ENCODE assay signal across 8 cellular contexts in the genomic region with DNA sequence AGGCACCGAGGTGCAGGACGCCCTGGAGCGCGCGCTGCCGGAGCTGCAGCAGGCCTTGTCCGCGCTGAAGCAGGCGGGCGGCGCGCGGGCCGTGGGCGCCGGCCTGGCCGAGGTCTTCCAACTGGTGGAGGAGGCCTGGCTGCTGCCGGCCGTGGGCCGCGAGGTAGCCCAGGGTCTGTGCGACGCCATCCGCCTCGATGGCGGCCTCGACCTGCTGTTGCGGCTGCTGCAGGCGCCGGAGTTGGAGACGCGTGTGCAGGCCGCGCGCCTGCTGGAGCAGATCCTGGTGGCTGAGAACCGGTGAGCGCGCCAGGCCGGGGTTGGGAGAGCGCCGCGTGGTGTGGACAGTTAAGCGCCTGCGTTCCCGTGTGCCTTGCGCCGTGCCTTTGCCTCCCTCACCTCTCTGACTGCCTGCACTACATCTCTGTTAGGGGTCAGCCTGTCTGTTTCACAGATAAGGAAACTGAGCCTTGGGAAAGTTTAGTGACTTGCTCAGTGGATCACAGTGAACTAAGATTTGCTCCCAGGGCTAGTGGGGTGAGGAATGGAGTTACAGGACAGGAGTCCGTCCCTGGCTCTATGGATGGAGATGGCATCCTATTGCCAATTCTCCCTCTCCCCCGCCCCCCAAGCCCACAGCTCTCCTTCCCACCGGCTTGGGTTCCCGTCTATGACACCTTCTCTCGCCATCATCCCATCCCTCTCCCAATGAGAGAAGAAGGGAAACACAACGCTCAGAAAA. TPM values are rescaled to one million over a fixed set of nuclear protein-coding genes. Genes with fewer than 3 reads are reported as not detected.
DNase-seq lines count a peak whose midpoint lies in the region; ATAC-seq, FAIRE-seq and TF ChIP-seq lines count a peak whose summit lies in the region.

No MANE protein-coding gene starts in this region.

- peaks cover 21% of the 10 kb centered on the region for H3K4me1 Mint-ChIP-seq in activated naive CD4-positive, alpha-beta T cell treated with anti-CD3 and anti-CD28 coated beads for 36 hours (ENCODE audit: low read depth)

- peaks cover 17% of the 10 kb centered on the region for H3K4me1 ChIP-seq in A673 (ENCODE audit: insufficient read depth, low read length, poor library complexity, severe bottlenecking)
- H3K4me1 ChIP-seq in right cardiac atrium (ENCODE audit: control insufficient read depth, insufficient read depth, low read length) = peaks cover 14% of the 10 kb centered on the region
- H3K4me1 ChIP-seq in small intestine (ENCODE audit: control insufficient read depth in 2 of 2, insufficient read depth in 1 of 2, low read depth in 1 of 2, low read length in 1 of 2) = peaks cover 0 to 9% of the 10 kb centered on the region in 2 donors

- TF ChIP-seq CTCF in A673 (conservative IDR thresholded peaks at IDR 0.05; ENCODE audit: low read depth, low read length) = no peak

- H3K27ac ChIP-seq in A673 (ENCODE audit: low read depth, low read length, poor library complexity, severe bottlenecking) (peak overlapping the region; percentile 64), right cardiac atrium (ENCODE audit: low read length) (no peak overlapping the region), small intestine (ENCODE audit: low read depth in 1 of 2, low read length in 1 of 2) (peak overlapping the region in 1 of 2 donors; percentile 63)

- H3K4me3 Mint-ChIP-seq in activated naive CD4-positive, alpha-beta T cell treated with anti-CD3 and anti-CD28 coated beads for 36 hours = peak overlapping the region; percentile 79

- peaks cover 6% of the 10 kb centered on the region for H3K36me3 Mint-ChIP-seq in activated naive CD4-positive, alpha-beta T cell treated with anti-CD3 and anti-CD28 coated beads for 36 hours (ENCODE audit: low read depth)

- no peak for FAIRE-seq in GM12892 (lab: Jason Lieb, UNC)
- no peak for FAIRE-seq in small intestine (lab: Jason Lieb, UNC)

- H3K27me3 ChIP-seq in A673 (replicated peaks; ENCODE audit: insufficient read depth, low read depth, low read length, poor library complexity) (no peaks in the 10 kb centered on the region), right cardiac atrium (ENCODE audit: control insufficient read depth, insufficient read depth) (no peaks in the 10 kb centered on the region), small intestine (ENCODE audit: control insufficient read depth in 2 of 2, insufficient read depth in 2 of 2, low read length in 2 of 2) (no peaks in the 10 kb centered on the region)

- CTCF ChIA-PET in A673 (lab: Charles Lee) = no interaction called here
- CTCF ChIA-PET in activated naive CD4-positive, alpha-beta T cell treated with anti-CD3 and anti-CD28 coated beads for 36 hours (lab: Charles Lee) = interaction anchor here (1.1 to 1.3 kb wide), 2 partner anchors 9 to 44 kb away, joined by 3 to 6 read pairs; no protein-coding TSS in a partner anchor

- H3K4me3 ChIP-seq in A673 (ENCODE audit: low read depth, low read length, poor library complexity, severe bottlenecking) = peak overlapping the region; percentile 87
- H3K4me3 ChIP-seq in right cardiac atrium (ENCODE audit: low read length) = peak overlapping the region; percentile 56
- H3K4me3 ChIP-seq in small intestine (ENCODE audit: low read depth in 1 of 2, low read length in 2 of 2) = peak overlapping the region; percentile 33 to 51

- no peaks in the 10 kb centered on the region for H3K27me3 Mint-ChIP-seq in activated naive CD4-positive, alpha-beta T cell treated with anti-CD3 and anti-CD28 coated beads for 36 hours (ENCODE audit: low read depth)

- ATAC-seq in HG03432 (IDR thresholded peaks at IDR 0.05; ENCODE audit: unreplicated experiment) (peak; percentile 23), right cardiac atrium (peak in 1 of 2 donors; percentile 4)

- H3K9me3 Mint-ChIP-seq in activated naive CD4-positive, alpha-beta T cell treated with anti-CD3 and anti-CD28 coated beads for 36 hours = no peaks in the 10 kb centered on the region

- H3K36me3 ChIP-seq in A673 (ENCODE audit: insufficient read depth, low read length, poor library complexity, severe bottlenecking) (no peaks in the 10 kb centered on the region), small intestine (ENCODE audit: control insufficient read depth in 2 of 2, insufficient read depth in 2 of 2, low read length in 2 of 2) (no peaks in the 10 kb centered on the region)

- DNase-seq in A673 (ENCODE audit: low spot score) (peak; percentile 53), GM12892 (ENCODE audit: insufficient read length) (peak; percentile 54), right cardiac atrium (peak; percentile 45 to 71 (median 68)), small intestine (no peak), midbrain (lab: John Stamatoyannopoulos, UW) (no peak), NCI-H2196 (lab: John Stamatoyannopoulos, UW; ENCODE audit: unreplicated experiment) (no peak)
- DNase-seq in activated naive CD4-positive, alpha-beta T cell treated with anti-CD3 and anti-CD28 coated beads for 36 hours = peak; percentile 34

- no peak overlapping the region for H3K27ac Mint-ChIP-seq in activated naive CD4-positive, alpha-beta T cell treated with anti-CD3 and anti-CD28 coated beads for 36 hours

- TF ChIP-seq POLR2A in GM12892 (IDR thresholded peaks at IDR 0.05; ENCODE audit: low read depth, low read length) = no peak

- intact Hi-C loops in A673 (cut with micrococcal nuclease; ENCODE audit: unreplicated experiment) (no loop called here), right cardiac atrium (cut with DNase I) (no loop called here)
- intact Hi-C loops in activated naive CD4-positive, alpha-beta T cell treated with anti-CD3 and anti-CD28 coated beads for 36 hours (cut with micrococcal nuclease) = loop anchor here (1.0 to 5.0 kb wide), 2 partner anchors 53 to 175 kb away; a partner anchor contains a TSS

- POLR2A ChIA-PET in A673 (lab: Charles Lee; ENCODE audit: low non-redundant PET) = interaction anchor here (1.3 kb wide), 1 partner anchor 15 kb away, joined by 3 read pairs; a partner anchor contains a TSS

- H3K9me3 ChIP-seq in A673 (ENCODE audit: low read depth, low read length, poor library complexity, severe bottlenecking) (no peaks in the 10 kb centered on the region), right cardiac atrium (ENCODE audit: control insufficient read depth, low read length) (no peaks in the 10 kb centered on the region), small intestine (ENCODE audit: control insufficient read depth, low read depth) (no peaks in the 10 kb centered on the region)

- 8% methylated on average over 53 of the region's 53 CpGs for WGBS in right cardiac atrium
- WGBS in small intestine, 3 donors = 9 to 15% (median 15%) methylated on average over 39 to 53 of the region's 53 CpGs

- no TSS peak for BruUV-seq in A673 (replicated peaks; lab: Mats Ljungman, UMichigan)

RNA-seq across cellular contexts. Expression of a gene that starts 0.9 kb away (rescaled TPM):
- total RNA-seq in A673 (2021) = 37.7 and 47.1 TPM in 2 replicates
- 9.1 TPM for polyA plus RNA-seq in GM12892 (2012; ENCODE audit: missing spikeins)
- 10 to 100 TPM; 11.7 to 12.3 TPM for total RNA-seq in activated naive CD4-positive, alpha-beta T cell treated with anti-CD3 and anti-CD28 coated beads for 36 hours
- 1 to 10 TPM; 5.8 to 8.9 (median 7.1) TPM for total RNA-seq in right cardiac atrium
- polyA plus RNA-seq in right cardiac atrium = 4.0 TPM
- polyA plus RNA-seq in small intestine = 10 to 100 TPM in 2 of 3 donors, 1 to 10 TPM in 1; 8.9 to 11.4 (median 10.5) TPM

RNA-seq across cellular contexts. Expression of a gene that starts 2.3 kb away (rescaled TPM):
- total RNA-seq in A673 (2021) (0.26 TPM in 1 of 2 replicates, not detected in the other), right cardiac atrium (10 to 100 TPM in 1 of 4 donors, 1 to 10 TPM in 3; 3.8 to 10.5 (median 4.1) TPM)
- polyA plus RNA-seq in GM12892 (2012; ENCODE audit: missing spikeins) = 0.23 TPM
- not detected for total RNA-seq in activated naive CD4-positive, alpha-beta T cell treated with anti-CD3 and anti-CD28 coated beads for 36 hours
- polyA plus RNA-seq in right cardiac atrium (3.8 TPM), small intestine (1 to 10 TPM; 1.3 to 2.4 (median 2.0) TPM)

RNA-seq across cellular contexts. Expression of a gene that starts 7.4 kb away (rescaled TPM):
- not detected in 2 replicates for total RNA-seq in A673 (2021)
- polyA plus RNA-seq in GM12892 (2012; ENCODE audit: missing spikeins) = not detected
- total RNA-seq in activated naive CD4-positive, alpha-beta T cell treated with anti-CD3 and anti-CD28 coated beads for 36 hours = not detected
- total RNA-seq in right cardiac atrium = not detected
- polyA plus RNA-seq in right cardiac atrium = not detected
- not detected for polyA plus RNA-seq in small intestine

RNA-seq across cellular contexts. Expression of a gene that starts 15.0 kb away (rescaled TPM):
- total RNA-seq in A673 (2021) (115 TPM in 2 replicates), right cardiac atrium (10 to 100 TPM; 97.1 to 99.8 (median 98.6) TPM)
- 84.7 TPM for polyA plus RNA-seq in GM12892 (2012; ENCODE audit: missing spikeins)
- 10 to 100 TPM; 74.6 to 76.5 TPM for total RNA-seq in activated naive CD4-positive, alpha-beta T cell treated with anti-CD3 and anti-CD28 coated beads for 36 hours
- polyA plus RNA-seq in right cardiac atrium (95.6 TPM), small intestine (10 to 100 TPM; 61.5 to 73.2 (median 64.6) TPM)

RNA-seq across cellular contexts. Expression of a gene that starts 33.6 kb away (rescaled TPM):
- total RNA-seq in A673 (2021) (4.4 and 6.4 TPM in 2 replicates), right cardiac atrium (1 to 10 TPM; 5.3 to 9.2 (median 7.6) TPM)
- 6.3 TPM for polyA plus RNA-seq in GM12892 (2012; ENCODE audit: missing spikeins)
- total RNA-seq in activated naive CD4-positive, alpha-beta T cell treated with anti-CD3 and anti-CD28 coated beads for 36 hours = 1 to 10 TPM; 1.8 to 2.4 TPM
- polyA plus RNA-seq in right cardiac atrium (3.0 TPM), small intestine (100 to 1,000 TPM in 1 of 3 donors, 10 to 100 TPM in 2; 11.0 to 147 (median 81.1) TPM)

Comparison
In these comparisons a context has a peak if more than half of its experiments do, and no peak if none do; other contexts are left out.
1. DNase-seq: peak in A673 (single experiment), GM12892 (single experiment), activated naive CD4-positive, alpha-beta T cell treated with anti-CD3 and anti-CD28 coated beads for 36 hours (single experiment) and right cardiac atrium (3 of 3); none in small intestine (single experiment), midbrain (single experiment) and NCI-H2196 (single experiment).
2. Peak in every context shown above with its lines, with median percentiles within 50 percentile points of each other: H3K4me3 ChIP-seq.